In the genomic region with DNA sequence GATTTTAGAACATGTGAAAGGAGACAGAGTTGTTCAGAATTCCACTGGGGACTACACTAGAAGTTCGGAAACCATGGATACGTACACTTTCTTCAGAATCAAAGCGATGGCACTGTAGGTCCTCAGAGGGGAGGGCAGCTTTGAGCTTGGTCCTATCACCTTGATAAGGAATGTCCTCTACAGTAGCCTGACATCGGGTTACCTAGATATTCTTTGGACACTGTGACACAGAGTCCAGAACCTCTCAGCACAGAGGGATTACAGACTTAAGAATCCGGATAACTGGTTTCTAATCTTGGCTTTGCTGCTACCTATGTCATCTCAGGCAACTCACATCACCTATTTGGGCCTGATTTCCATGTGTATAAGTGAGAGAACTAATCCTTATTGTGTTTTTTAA, we compare ENCODE assay signal across 10 cellular contexts.
"Had no signal": no experiment of that assay in that cellular context is flagged by ENCODE, and none has a peak within 500 bp of the region (broad histone marks: within the 10 kb centered on the region; RNA-seq: fewer than 3 reads in every experiment).

No MANE protein-coding gene starts in this region.

- DNase-seq: activated effector memory CD4-positive, alpha-beta T cell treated with Interleukin-2 at 50 U/mL for 16 hours; activated naive CD8-positive, alpha-beta T cell treated with anti-CD3 and anti-CD28 coated beads, Interleukin-2, amount 10 ng/mL, durations not matched to agents 7 days and 5 days; aorta; heart right ventricle; pancreas; SIG-M5; stimulated activated CD4-positive, alpha-beta T cell treated with anti-CD3 and anti-CD28 coated beads, Interleukin-15, amount 100 ng/mL, for 24 hours; stimulated activated CD4-positive, alpha-beta T cell treated with anti-CD3 and anti-CD28 coated beads, Interleukin-4, amount 100 ng/mL, for 24 hours had no signal

- ATAC-seq: pancreas had no signal

- H3K4me3 Mint-ChIP-seq: activated naive CD8-positive, alpha-beta T cell treated with anti-CD3 and anti-CD28 coated beads, Interleukin-2, amount 10 ng/mL, durations not matched to agents 7 days and 5 days had no signal

- H3K27me3 Mint-ChIP-seq: activated naive CD8-positive, alpha-beta T cell treated with anti-CD3 and anti-CD28 coated beads, Interleukin-2, amount 10 ng/mL, durations not matched to agents 7 days and 5 days had no signal

- H3K27ac ChIP-seq: breast epithelium, pancreas, tibial nerve had no signal

- H3K4me1 ChIP-seq: breast epithelium, pancreas had no signal

- H3K27me3 ChIP-seq: breast epithelium, heart right ventricle, pancreas, tibial nerve had no signal

- H3K27ac Mint-ChIP-seq: activated naive CD8-positive, alpha-beta T cell treated with anti-CD3 and anti-CD28 coated beads, Interleukin-2, amount 10 ng/mL, durations not matched to agents 7 days and 5 days had no signal

- H3K4me3 ChIP-seq: breast epithelium, heart right ventricle, pancreas, tibial nerve had no signal
